In genomic region chr2:119553687-119554344, GRCh38 we compare ENCODE assay signal across 23 cellular contexts. TPM values are rescaled to one million over a fixed set of nuclear protein-coding genes. Genes with fewer than 3 reads are reported as not detected.
"Had no signal": no experiment of that assay in that cellular context is flagged by ENCODE, and none has a peak within 500 bp of the region (broad histone marks: within the 10 kb centered on the region; RNA-seq: fewer than 3 reads in every experiment).

No MANE protein-coding gene starts in this region.

- DNase-seq: activated CD4-positive, alpha-beta T cell treated with anti-CD3 and anti-CD28 coated beads for 1 hour; activated CD4-positive, alpha-beta T cell treated with anti-CD3 and anti-CD28 coated beads, Interleukin-2, amount 50 U/mL, for 48 hours; activated gamma-delta T cell treated with Interleukin-2 at 50 U/mL for 16 hours; adrenal gland; effector CD4-positive, alpha-beta T cell; heart right ventricle; nephron progenitor cell; nucleus accumbens; posterior cingulate gyrus; stimulated activated naive CD8-positive, alpha-beta T cell treated with anti-CD3 and anti-CD28 coated beads, Interleukin-15, Interleukin-2, amounts not matched to agents 100 U/mL and 50 U/mL, for 24 hours; SW 1271; T-helper 2 cell; WERI-Rb-1 had no signal

- H3K36me3 ChIP-seq: adrenal gland, gastroesophageal sphincter, heart right ventricle, right atrium auricular region, tibial nerve, vagina, WERI-Rb-1 had no signal

- H3K27ac ChIP-seq: adrenal gland, gastroesophageal sphincter, heart right ventricle, right atrium auricular region, skin epidermis, tibial nerve, vagina, WERI-Rb-1 had no signal

- H3K4me3 ChIP-seq: adrenal gland, gastroesophageal sphincter, heart right ventricle, right atrium auricular region, skin epidermis, tibial nerve, vagina had no signal

- H3K4me1 ChIP-seq: heart right ventricle, right atrium auricular region, tibial nerve, vagina had no signal

- H3K27me3 ChIP-seq: adrenal gland, gastroesophageal sphincter, right atrium auricular region, tibial nerve, vagina had no signal

- H3K9me3 ChIP-seq: adrenal gland, gastroesophageal sphincter, heart right ventricle, right atrium auricular region, tibial nerve, vagina had no signal

- ATAC-seq: activated naive CD4-positive, alpha-beta T cell treated with anti-CD3 and anti-CD28 coated beads, Interleukin-2, amount 50 U/mL, for 72 hours; esophagus mucosa; gastroesophageal sphincter; heart right ventricle; stimulated activated naive CD8-positive, alpha-beta T cell treated with anti-CD3 and anti-CD28 coated beads, Interleukin-15, Interleukin-2, amounts not matched to agents 100 U/mL and 50 U/mL, for 24 hours had no signal

RNA-seq across cellular contexts. Expression of gene CFAP221, which starts 9.6 kb away (rescaled TPM):
- total RNA-seq: activated naive CD4-positive, alpha-beta T cell treated with anti-CD3 and anti-CD28 coated beads, Interleukin-2, amount 50 U/mL, for 72 hours; activated T-helper 1 cell treated with anti-CD3 and anti-CD28 coated beads, Interleukin-12 subunit alpha, Interleukin-12 subunit beta, Interleukin-2, Interleukin-4 antibody, amounts not matched to agents 30 ng/mL and 10 ng/mL and 1 ng/mL, durations not matched to agents 14 hours and 24 hours and 36 hours; esophagus mucosa; lower leg skin had no signal

RNA-seq across cellular contexts. Expression of gene SCTR, which starts 29.5 kb away (rescaled TPM):
- total RNA-seq: activated naive CD4-positive, alpha-beta T cell treated with anti-CD3 and anti-CD28 coated beads, Interleukin-2, amount 50 U/mL, for 72 hours; activated T-helper 1 cell treated with anti-CD3 and anti-CD28 coated beads, Interleukin-12 subunit alpha, Interleukin-12 subunit beta, Interleukin-2, Interleukin-4 antibody, amounts not matched to agents 30 ng/mL and 10 ng/mL and 1 ng/mL, durations not matched to agents 14 hours and 24 hours and 36 hours; astrocyte; esophagus mucosa; lower leg skin; right atrium auricular region; tibial nerve; vagina had no signal
